ENCODE assay signal across 9 cellular contexts in the genomic region with DNA sequence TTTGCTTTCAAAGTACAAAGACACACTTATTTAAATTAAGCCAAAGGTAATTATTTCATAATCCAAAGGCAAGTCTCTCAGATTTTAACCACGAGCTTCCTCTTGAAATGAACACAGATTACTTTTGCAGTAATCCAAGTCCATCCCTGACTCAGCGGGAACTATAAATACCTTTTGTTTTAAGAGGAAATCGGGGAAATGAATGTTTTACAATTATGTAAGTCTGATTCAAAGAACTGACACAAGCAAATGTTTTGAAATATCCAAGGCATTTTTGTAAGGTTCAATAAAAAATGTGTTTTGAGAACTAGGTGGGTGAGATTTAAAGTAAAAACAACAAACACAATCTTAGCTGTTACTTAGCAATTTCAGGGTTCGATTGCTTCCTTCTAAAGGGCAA.
A peak's percentile ranks its signal among the peaks of the same experiment; 100 is the strongest.
DNase-seq lines count a peak whose midpoint lies in the region; ATAC-seq, FAIRE-seq and TF ChIP-seq lines count a peak whose summit lies in the region.
"Had no signal": no experiment of that assay in that cellular context is flagged by ENCODE, and none has a peak within 500 bp of the region (broad histone marks: within the 10 kb centered on the region; RNA-seq: fewer than 3 reads in every experiment).

No MANE protein-coding gene starts in this region.

- H3K4me3 ChIP-seq in suprapubic skin = no peak overlapping the region
- H3K4me3 ChIP-seq: BLaER1 had no signal

- peak; percentile 47 for FAIRE-seq in frontal cortex (lab: Jason Lieb, UNC)

- peaks cover 15% of the 10 kb centered on the region for H3K4me1 ChIP-seq in suprapubic skin
- H3K4me1 ChIP-seq: BLaER1 had no signal

- CTCF ChIA-PET in activated CD8-positive, alpha-beta memory T cell treated with anti-CD3 and anti-CD28 coated beads, Interleukin-2, amount 10 ng/mL, durations not matched to agents 7 days and 5 days (lab: Charles Lee) = interaction anchor here (1.2 to 2.3 kb wide), 4 partner anchors 10 to 81 kb away, joined by 3 to 9 read pairs (median 6); no protein-coding TSS in a partner anchor

- no peak for ATAC-seq in activated CD8-positive, alpha-beta memory T cell treated with anti-CD3 and anti-CD28 coated beads, Interleukin-2, amount 10 ng/mL, durations not matched to agents 7 days and 5 days
- ATAC-seq in GM19023 (IDR thresholded peaks at IDR 0.05; ENCODE audit: unreplicated experiment) = no peak

- no peaks in the 10 kb centered on the region for H3K9me3 Mint-ChIP-seq in activated CD8-positive, alpha-beta memory T cell treated with anti-CD3 and anti-CD28 coated beads, Interleukin-2, amount 10 ng/mL, durations not matched to agents 7 days and 5 days (ENCODE audit: low read depth)
- H3K9me3 Mint-ChIP-seq in activated T-helper 1 cell treated with anti-CD3 and anti-CD28 coated beads, Interleukin-12 subunit alpha, Interleukin-12 subunit beta, Interleukin-2, Interleukin-4 antibody, amounts not matched to agents 30 ng/mL and 10 ng/mL and 1 ng/mL, durations not matched to agents 14 hours and 24 hours and 36 hours = peaks cover 4% of the 10 kb centered on the region

- peak overlapping the region; percentile 68 for H3K4me3 Mint-ChIP-seq in activated CD8-positive, alpha-beta memory T cell treated with anti-CD3 and anti-CD28 coated beads, Interleukin-2, amount 10 ng/mL, durations not matched to agents 7 days and 5 days
- no peak overlapping the region for H3K4me3 Mint-ChIP-seq in activated T-helper 1 cell treated with anti-CD3 and anti-CD28 coated beads, Interleukin-12 subunit alpha, Interleukin-12 subunit beta, Interleukin-2, Interleukin-4 antibody, amounts not matched to agents 30 ng/mL and 10 ng/mL and 1 ng/mL, durations not matched to agents 14 hours and 24 hours and 36 hours

- H3K27me3 ChIP-seq in suprapubic skin = no peaks in the 10 kb centered on the region
- H3K27me3 ChIP-seq: BLaER1 had no signal

- TF ChIP-seq CTCF in suprapubic skin (IDR thresholded peaks at IDR 0.05) = no peak

- WGBS in suprapubic skin = 43% methylated on average over 4 of the region's 4 CpGs

- H3K27ac ChIP-seq in suprapubic skin = peak overlapping the region; percentile 69
- H3K27ac ChIP-seq: BLaER1 had no signal

- peak overlapping the region; percentile 90 for H3K27ac Mint-ChIP-seq in activated CD8-positive, alpha-beta memory T cell treated with anti-CD3 and anti-CD28 coated beads, Interleukin-2, amount 10 ng/mL, durations not matched to agents 7 days and 5 days
- peak overlapping the region; percentile 67 for H3K27ac Mint-ChIP-seq in activated T-helper 1 cell treated with anti-CD3 and anti-CD28 coated beads, Interleukin-12 subunit alpha, Interleukin-12 subunit beta, Interleukin-2, Interleukin-4 antibody, amounts not matched to agents 30 ng/mL and 10 ng/mL and 1 ng/mL, durations not matched to agents 14 hours and 24 hours and 36 hours

- H3K36me3 Mint-ChIP-seq in activated CD8-positive, alpha-beta memory T cell treated with anti-CD3 and anti-CD28 coated beads, Interleukin-2, amount 10 ng/mL, durations not matched to agents 7 days and 5 days = peaks cover 38% of the 10 kb centered on the region
- peaks cover 22% of the 10 kb centered on the region for H3K36me3 Mint-ChIP-seq in activated T-helper 1 cell treated with anti-CD3 and anti-CD28 coated beads, Interleukin-12 subunit alpha, Interleukin-12 subunit beta, Interleukin-2, Interleukin-4 antibody, amounts not matched to agents 30 ng/mL and 10 ng/mL and 1 ng/mL, durations not matched to agents 14 hours and 24 hours and 36 hours (ENCODE audit: low read depth)

- no peak for TF ChIP-seq EP300 in suprapubic skin (IDR thresholded peaks at IDR 0.05)

- no peaks in the 10 kb centered on the region for H3K36me3 ChIP-seq in suprapubic skin
- H3K36me3 ChIP-seq: BLaER1 had no signal

- no peak for DNase-seq in activated CD8-positive, alpha-beta memory T cell treated with anti-CD3 and anti-CD28 coated beads, Interleukin-2, amount 10 ng/mL, durations not matched to agents 7 days and 5 days
- DNase-seq in activated CD8-positive, alpha-beta memory T cell treated with anti-CD3 and anti-CD28 coated beads, Interleukin-2, amount 50 U/mL, for 4 hours = no peak
- DNase-seq in activated T-helper 1 cell treated with anti-CD3 and anti-CD28 coated beads, Interleukin-12 subunit alpha, Interleukin-12 subunit beta, Interleukin-2, Interleukin-4 antibody, amounts not matched to agents 30 ng/mL and 10 ng/mL and 1 ng/mL, durations not matched to agents 14 hours and 24 hours and 36 hours (ENCODE audit: low spot score) = no peak
- DNase-seq in frontal cortex (ENCODE audit: low spot score in 2 of 2) = peak in 1 of 2 donors; percentile 40
- no peak for DNase-seq in suprapubic skin (ENCODE audit: low spot score in 2 of 2)
- DNase-seq in stimulated activated naive CD4-positive, alpha-beta T cell (lab: John Stamatoyannopoulos, UW) = no peak
- no peak for DNase-seq in DMS79 (lab: John Stamatoyannopoulos, UW)

- TF ChIP-seq POLR2A in suprapubic skin (IDR thresholded peaks at IDR 0.05) = no peak

- intact Hi-C loops in activated T-helper 1 cell treated with anti-CD3 and anti-CD28 coated beads, Interleukin-12 subunit alpha, Interleukin-12 subunit beta, Interleukin-2, Interleukin-4 antibody, amounts not matched to agents 30 ng/mL and 10 ng/mL and 1 ng/mL, durations not matched to agents 14 hours and 24 hours and 36 hours (cut with micrococcal nuclease) = loop anchor here (1.0 kb wide), 2 partner anchors 10 to 193 kb away; no protein-coding TSS in a partner anchor

- H3K4me1 Mint-ChIP-seq in activated CD8-positive, alpha-beta memory T cell treated with anti-CD3 and anti-CD28 coated beads, Interleukin-2, amount 10 ng/mL, durations not matched to agents 7 days and 5 days = peaks cover 43% of the 10 kb centered on the region
- H3K4me1 Mint-ChIP-seq in activated T-helper 1 cell treated with anti-CD3 and anti-CD28 coated beads, Interleukin-12 subunit alpha, Interleukin-12 subunit beta, Interleukin-2, Interleukin-4 antibody, amounts not matched to agents 30 ng/mL and 10 ng/mL and 1 ng/mL, durations not matched to agents 14 hours and 24 hours and 36 hours (ENCODE audit: low read depth) = peaks cover 37% of the 10 kb centered on the region

- no peaks in the 10 kb centered on the region for H3K27me3 Mint-ChIP-seq in activated CD8-positive, alpha-beta memory T cell treated with anti-CD3 and anti-CD28 coated beads, Interleukin-2, amount 10 ng/mL, durations not matched to agents 7 days and 5 days
- H3K27me3 Mint-ChIP-seq in activated T-helper 1 cell treated with anti-CD3 and anti-CD28 coated beads, Interleukin-12 subunit alpha, Interleukin-12 subunit beta, Interleukin-2, Interleukin-4 antibody, amounts not matched to agents 30 ng/mL and 10 ng/mL and 1 ng/mL, durations not matched to agents 14 hours and 24 hours and 36 hours (ENCODE audit: insufficient read depth) = no peaks in the 10 kb centered on the region

- H3K9me3 ChIP-seq in suprapubic skin = no peaks in the 10 kb centered on the region
- H3K9me3 ChIP-seq: BLaER1 had no signal
